ENCODE assay signal across 20 cellular contexts in the genomic region with DNA sequence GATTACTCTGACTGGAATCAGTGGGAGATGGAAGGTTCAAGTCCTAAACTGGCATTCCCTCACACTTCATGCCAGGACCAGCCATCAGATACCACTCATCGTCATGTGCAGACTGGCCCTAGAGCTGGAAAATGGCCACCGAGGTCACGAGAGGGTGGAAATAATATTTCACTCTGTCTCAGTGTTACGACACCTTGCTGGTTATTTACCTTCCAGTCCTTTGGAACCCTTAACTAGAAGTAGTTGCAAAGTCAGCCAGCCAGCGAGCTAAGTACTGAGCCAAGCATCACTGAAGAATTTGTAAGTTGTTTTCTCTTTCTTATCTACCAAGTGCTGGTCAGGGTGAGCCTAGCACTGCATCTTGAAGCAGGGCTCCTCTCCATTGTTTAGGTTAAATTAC.
"Had no signal": no experiment of that assay in that cellular context is flagged by ENCODE, and none has a peak within 500 bp of the region (broad histone marks: within the 10 kb centered on the region; RNA-seq: fewer than 3 reads in every experiment).

No MANE protein-coding gene starts in this region.

- H3K27me3 ChIP-seq: neutrophil, tibial artery, uterus had no signal

- ATAC-seq: activated CD8-positive, alpha-beta T cell treated with anti-CD3 and anti-CD28 coated beads for 36 hours; effector memory CD8-positive, alpha-beta T cell; natural killer cell treated with Interleukin-12 subunit alpha and Interleukin-12 subunit beta and Interleukin-15 and Interleukin-18, amount 100 ng/mL, for 72 hours; stimulated activated naive CD8-positive, alpha-beta T cell treated with anti-CD3 and anti-CD28 coated beads, Interleukin-15, Interleukin-2, amounts not matched to agents 100 U/mL and 50 U/mL, for 24 hours had no signal

- DNase-seq: activated CD4-positive, alpha-beta T cell treated with anti-CD3 and anti-CD28 coated beads, Interleukin-2, amount 10 ng/mL, durations not matched to agents 24 days and 14 days; activated CD8-positive, alpha-beta T cell treated with anti-CD3 and anti-CD28 coated beads for 36 hours; activated naive CD4-positive, alpha-beta T cell treated with Interleukin-2 at 50 U/mL for 16 hours; activated naive CD8-positive, alpha-beta T cell treated with anti-CD3 and anti-CD28 coated beads, Interleukin-2, amount 10 ng/mL, durations not matched to agents 7 days and 5 days; activated T-cell treated with anti-CD3 and anti-CD28 coated beads, Interleukin-2, amount 50 U/mL, for 24 hours; amygdala; dermis blood vessel endothelial cell; effector memory CD8-positive, alpha-beta T cell; kidney glomerular epithelial cell; stimulated activated CD4-positive, alpha-beta T cell treated with anti-CD3 and anti-CD28 coated beads, Interleukin-12 subunit alpha, Interleukin-12 subunit beta, amount 100 ng/mL, for 4 hours; stimulated activated CD4-positive, alpha-beta T cell treated with anti-CD3 and anti-CD28 coated beads, Interleukin-1b, Interleukin-23, amount 100 ng/mL, for 48 hours; stimulated activated naive CD8-positive, alpha-beta T cell treated with anti-CD3 and anti-CD28 coated beads, Interleukin-15, Interleukin-2, amounts not matched to agents 100 U/mL and 50 U/mL, for 24 hours; substantia nigra; T1000; tibial artery; uterus had no signal

- H3K4me3 ChIP-seq: tibial artery, uterus had no signal

- H3K4me3 Mint-ChIP-seq: activated CD4-positive, alpha-beta T cell treated with anti-CD3 and anti-CD28 coated beads, Interleukin-2, amount 10 ng/mL, durations not matched to agents 24 days and 14 days; activated CD8-positive, alpha-beta T cell treated with anti-CD3 and anti-CD28 coated beads for 36 hours; activated naive CD8-positive, alpha-beta T cell treated with anti-CD3 and anti-CD28 coated beads, Interleukin-2, amount 10 ng/mL, durations not matched to agents 7 days and 5 days; activated T-cell treated with anti-CD3 and anti-CD28 coated beads, Interleukin-2, amount 50 U/mL, for 24 hours; effector memory CD8-positive, alpha-beta T cell; natural killer cell treated with Interleukin-12 subunit alpha and Interleukin-12 subunit beta and Interleukin-15 and Interleukin-18, amount 100 ng/mL, for 72 hours had no signal

- H3K9me3 ChIP-seq: neutrophil, tibial artery, uterus had no signal

- H3K36me3 Mint-ChIP-seq: activated naive CD8-positive, alpha-beta T cell treated with anti-CD3 and anti-CD28 coated beads, Interleukin-2, amount 10 ng/mL, durations not matched to agents 7 days and 5 days; natural killer cell treated with Interleukin-12 subunit alpha and Interleukin-12 subunit beta and Interleukin-15 and Interleukin-18, amount 100 ng/mL, for 72 hours had no signal

- H3K4me1 ChIP-seq: parathyroid adenoma, uterus had no signal

- H3K4me1 Mint-ChIP-seq: activated CD4-positive, alpha-beta T cell treated with anti-CD3 and anti-CD28 coated beads, Interleukin-2, amount 10 ng/mL, durations not matched to agents 24 days and 14 days; activated naive CD8-positive, alpha-beta T cell treated with anti-CD3 and anti-CD28 coated beads, Interleukin-2, amount 10 ng/mL, durations not matched to agents 7 days and 5 days had no signal

- H3K9me3 Mint-ChIP-seq: activated CD4-positive, alpha-beta T cell treated with anti-CD3 and anti-CD28 coated beads, Interleukin-2, amount 10 ng/mL, durations not matched to agents 24 days and 14 days; activated CD8-positive, alpha-beta T cell treated with anti-CD3 and anti-CD28 coated beads for 36 hours; activated naive CD8-positive, alpha-beta T cell treated with anti-CD3 and anti-CD28 coated beads, Interleukin-2, amount 10 ng/mL, durations not matched to agents 7 days and 5 days; activated T-cell treated with anti-CD3 and anti-CD28 coated beads, Interleukin-2, amount 50 U/mL, for 24 hours; activated T-helper 2 cell treated with anti-CD3 and anti-CD28 coated beads, Interferon-gamma antibody, Interleukin-2, Interleukin-4, amounts not matched to agents 10 μg/mL and 5 μg/mL and 100 μg/mL, durations not matched to agents 14 hours and 24 hours and 36 hours; natural killer cell treated with Interleukin-12 subunit alpha and Interleukin-12 subunit beta and Interleukin-15 and Interleukin-18, amount 100 ng/mL, for 72 hours had no signal

- H3K27me3 Mint-ChIP-seq: activated CD4-positive, alpha-beta T cell treated with anti-CD3 and anti-CD28 coated beads, Interleukin-2, amount 10 ng/mL, durations not matched to agents 24 days and 14 days had no signal

- H3K27ac ChIP-seq: neutrophil, parathyroid adenoma, uterus had no signal

- H3K36me3 ChIP-seq: neutrophil, tibial artery, uterus had no signal

- H3K27ac Mint-ChIP-seq: activated CD4-positive, alpha-beta T cell treated with anti-CD3 and anti-CD28 coated beads, Interleukin-2, amount 10 ng/mL, durations not matched to agents 24 days and 14 days; activated CD8-positive, alpha-beta T cell treated with anti-CD3 and anti-CD28 coated beads for 36 hours; activated naive CD8-positive, alpha-beta T cell treated with anti-CD3 and anti-CD28 coated beads, Interleukin-2, amount 10 ng/mL, durations not matched to agents 7 days and 5 days; activated T-cell treated with anti-CD3 and anti-CD28 coated beads, Interleukin-2, amount 50 U/mL, for 24 hours; activated T-helper 2 cell treated with anti-CD3 and anti-CD28 coated beads, Interferon-gamma antibody, Interleukin-2, Interleukin-4, amounts not matched to agents 10 μg/mL and 5 μg/mL and 100 μg/mL, durations not matched to agents 14 hours and 24 hours and 36 hours; effector memory CD8-positive, alpha-beta T cell; natural killer cell treated with Interleukin-12 subunit alpha and Interleukin-12 subunit beta and Interleukin-15 and Interleukin-18, amount 100 ng/mL, for 72 hours had no signal
